16 cellular contexts compared by ENCODE assay signal in the genomic region with DNA sequence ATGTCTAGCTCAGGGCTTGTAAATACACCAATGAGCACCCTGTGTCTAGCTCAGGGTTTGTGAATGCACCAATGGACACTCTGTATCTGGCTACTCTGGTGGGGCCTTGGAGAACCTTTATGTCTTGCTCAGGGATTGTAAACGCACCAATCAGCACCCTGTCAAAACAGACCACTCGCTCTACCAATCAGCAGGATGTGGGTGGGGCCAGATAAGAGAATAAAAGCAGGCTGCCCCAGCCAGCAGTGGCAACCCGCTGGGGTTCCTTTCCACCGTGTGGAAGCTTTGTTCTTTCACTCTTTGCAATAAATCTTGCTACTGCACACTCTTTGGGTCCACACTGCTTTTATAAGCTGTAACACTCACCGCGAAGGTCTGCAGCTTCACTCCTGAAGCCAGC. TPM values are rescaled to one million over a fixed set of nuclear protein-coding genes. Genes with fewer than 3 reads are reported as not detected.
DNase-seq lines count a peak whose midpoint lies in the region; ATAC-seq and TF ChIP-seq lines count a peak whose summit lies in the region.
"Not testable (repeated sequence)": the region's sequence is repeated elsewhere in the genome, so short reads cannot be mapped to it uniquely, and the experiment has no call there.
"Had no signal": no experiment of that assay in that cellular context is flagged by ENCODE, and none has a peak within 500 bp of the region (broad histone marks: within the 10 kb centered on the region; RNA-seq: fewer than 3 reads in every experiment).

No MANE protein-coding gene starts in this region.

- not testable (repeated sequence) for TF ChIP-seq CTCF in nephron (IDR thresholded peaks at IDR 0.05; ENCODE audit: unreplicated experiment in 3 of 3); transverse colon (IDR thresholded peaks at IDR 0.05)

- POLR2A ChIA-PET in CD8-positive, alpha-beta memory T cell (lab: Charles Lee): interaction anchor here (0.6 to 4.0 kb wide), 4 partner anchors 10 to 237 kb away, joined by 4 to 46 read pairs (median 5); a partner anchor contains a TSS
- POLR2A ChIA-PET in activated CD4-positive, alpha-beta T cell treated with anti-CD3 and anti-CD28 coated beads, Interleukin-2, amount 10 ng/mL, durations not matched to agents 7 days and 5 days (lab: Charles Lee): interaction anchor here (0.6 to 1.4 kb wide), 2 partner anchors 9 to 370 kb away, joined by 3 to 11 read pairs; a partner anchor contains a TSS
- POLR2A ChIA-PET in activated naive CD8-positive, alpha-beta T cell treated with anti-CD3 and anti-CD28 coated beads, Interleukin-2, amount 10 ng/mL, durations not matched to agents 7 days and 5 days (lab: Charles Lee): interaction anchor here (1.3 to 3.9 kb wide), 3 partner anchors 11 to 239 kb away, joined by 4 to 103 read pairs (median 7); a partner anchor contains a TSS

- WGBS in transverse colon (ENCODE audit: low coverage in 1 of 2), 2 donors: 79 to 100% methylated on average over 3 to 6 of the region's 6 CpGs

- intact Hi-C loops in transverse colon (cut with DNase I; ENCODE audit: low total_unique reads): not testable (repeated sequence)

- H3K36me3 ChIP-seq in CD8-positive, alpha-beta memory T cell (ENCODE audit: insufficient read depth, low read length); transverse colon: not testable (repeated sequence)

- DNase-seq in CD8-positive, alpha-beta memory T cell: peak in 1 of 5 donors; percentile 48
- not testable (repeated sequence) for DNase-seq in activated CD4-positive, alpha-beta T cell treated with anti-CD3 and anti-CD28 coated beads, Interleukin-2, amount 10 ng/mL, durations not matched to agents 7 days and 5 days; activated naive CD8-positive, alpha-beta T cell treated with anti-CD3 and anti-CD28 coated beads, Interleukin-2, amount 10 ng/mL, durations not matched to agents 7 days and 5 days; transverse colon
- peak; percentile 63 to 68 for DNase-seq in activated T-cell treated with anti-CD3 and anti-CD28 coated beads, Interleukin-2, amount 50 U/mL, for 48 hours
- peak; percentile 46 to 56 (median 48) for DNase-seq in immature natural killer cell

- H3K27me3 ChIP-seq in CD8-positive, alpha-beta memory T cell (ENCODE audit: insufficient read depth, low read length, poor library complexity, severe bottlenecking); transverse colon: not testable (repeated sequence)

- H3K9me3 Mint-ChIP-seq in CD8-positive, alpha-beta memory T cell: peaks cover 0 to 12% (median 4%) of the 10 kb centered on the region in 5 donors
- peaks cover 47% of the 10 kb centered on the region for H3K9me3 Mint-ChIP-seq in activated CD4-positive, alpha-beta T cell treated with anti-CD3 and anti-CD28 coated beads, Interleukin-2, amount 10 ng/mL, durations not matched to agents 7 days and 5 days
- peaks cover 18% of the 10 kb centered on the region for H3K9me3 Mint-ChIP-seq in activated naive CD8-positive, alpha-beta T cell treated with anti-CD3 and anti-CD28 coated beads, Interleukin-2, amount 10 ng/mL, durations not matched to agents 7 days and 5 days
- H3K9me3 Mint-ChIP-seq in immature natural killer cell; nephron; stimulated activated memory B cell treated with anti-CD40 and anti-IgM and Interleukin-4, amounts not matched to agents 10 μg/mL and 1 μg/mL and 100 μg/mL, for 72 hours: not testable (repeated sequence)

- not testable (repeated sequence) for H3K9me3 ChIP-seq in CD8-positive, alpha-beta memory T cell (ENCODE audit: low read length); transverse colon

- peak overlapping the region; percentile 76 to 90 (median 86) for H3K4me3 Mint-ChIP-seq in CD8-positive, alpha-beta memory T cell
- peak overlapping the region; percentile 36 for H3K4me3 Mint-ChIP-seq in activated CD4-positive, alpha-beta T cell treated with anti-CD3 and anti-CD28 coated beads, Interleukin-2, amount 10 ng/mL, durations not matched to agents 7 days and 5 days
- peak overlapping the region; percentile 76 for H3K4me3 Mint-ChIP-seq in activated naive CD8-positive, alpha-beta T cell treated with anti-CD3 and anti-CD28 coated beads, Interleukin-2, amount 10 ng/mL, durations not matched to agents 7 days and 5 days
- H3K4me3 Mint-ChIP-seq in immature natural killer cell: peak overlapping the region; percentile 86 to 95 (median 89)
- not testable (repeated sequence) for H3K4me3 Mint-ChIP-seq in nephron
- H3K4me3 Mint-ChIP-seq in stimulated activated memory B cell treated with anti-CD40 and anti-IgM and Interleukin-4, amounts not matched to agents 10 μg/mL and 1 μg/mL and 100 μg/mL, for 72 hours: peak overlapping the region; percentile 74

- CTCF ChIA-PET in CD8-positive, alpha-beta memory T cell (lab: Charles Lee): interaction anchor here (1.3 to 4.1 kb wide), 4 partner anchors 10 to 33 kb away, joined by 5 to 48 read pairs (median 10); a partner anchor contains a TSS
- CTCF ChIA-PET in activated CD4-positive, alpha-beta T cell treated with anti-CD3 and anti-CD28 coated beads, Interleukin-2, amount 10 ng/mL, durations not matched to agents 7 days and 5 days (lab: Charles Lee): interaction anchor here (1.3 to 4.2 kb wide), 4 partner anchors 9 to 23 kb away, joined by 4 to 29 read pairs (median 4); a partner anchor contains a TSS

- H3K36me3 Mint-ChIP-seq in CD8-positive, alpha-beta memory T cell: peaks cover 0 to 16% (median 3%) of the 10 kb centered on the region in 3 donors
- H3K36me3 Mint-ChIP-seq in activated CD4-positive, alpha-beta T cell treated with anti-CD3 and anti-CD28 coated beads, Interleukin-2, amount 10 ng/mL, durations not matched to agents 7 days and 5 days (ENCODE audit: low read depth): peaks cover 53% of the 10 kb centered on the region
- peaks cover 32% of the 10 kb centered on the region for H3K36me3 Mint-ChIP-seq in activated naive CD8-positive, alpha-beta T cell treated with anti-CD3 and anti-CD28 coated beads, Interleukin-2, amount 10 ng/mL, durations not matched to agents 7 days and 5 days
- peaks cover 4 to 12% (median 6%) of the 10 kb centered on the region in 3 donors for H3K36me3 Mint-ChIP-seq in immature natural killer cell
- H3K36me3 Mint-ChIP-seq in nephron (ENCODE audit: low read depth): not testable (repeated sequence)
- H3K36me3 Mint-ChIP-seq in stimulated activated memory B cell treated with anti-CD40 and anti-IgM and Interleukin-4, amounts not matched to agents 10 μg/mL and 1 μg/mL and 100 μg/mL, for 72 hours: peaks cover 19% of the 10 kb centered on the region

- H3K27ac ChIP-seq in CD8-positive, alpha-beta memory T cell (ENCODE audit: low read depth, low read length): not testable (repeated sequence)
- peak overlapping the region in 3 of 4 donors; percentile 9 to 60 (median 27) for H3K27ac ChIP-seq in transverse colon

- H3K4me3 ChIP-seq in CD8-positive, alpha-beta memory T cell (ENCODE audit: low read length): peak overlapping the region; percentile 47
- H3K4me3 ChIP-seq in transverse colon: peak overlapping the region in 1 of 4 donors; percentile 15

- peaks cover 62 to 89% (median 87%) of the 10 kb centered on the region in 3 donors for H3K4me1 Mint-ChIP-seq in CD8-positive, alpha-beta memory T cell
- H3K4me1 Mint-ChIP-seq in activated CD4-positive, alpha-beta T cell treated with anti-CD3 and anti-CD28 coated beads, Interleukin-2, amount 10 ng/mL, durations not matched to agents 7 days and 5 days: peaks cover 75% of the 10 kb centered on the region
- peaks cover 47% of the 10 kb centered on the region for H3K4me1 Mint-ChIP-seq in activated naive CD8-positive, alpha-beta T cell treated with anti-CD3 and anti-CD28 coated beads, Interleukin-2, amount 10 ng/mL, durations not matched to agents 7 days and 5 days
- peaks cover 62 to 76% of the 10 kb centered on the region in 2 donors for H3K4me1 Mint-ChIP-seq in immature natural killer cell
- H3K4me1 Mint-ChIP-seq in nephron: not testable (repeated sequence)
- H3K4me1 Mint-ChIP-seq in stimulated activated memory B cell treated with anti-CD40 and anti-IgM and Interleukin-4, amounts not matched to agents 10 μg/mL and 1 μg/mL and 100 μg/mL, for 72 hours: peaks cover 36% of the 10 kb centered on the region

- H3K27me3 Mint-ChIP-seq in CD8-positive, alpha-beta memory T cell; nephron (ENCODE audit: low read depth): not testable (repeated sequence)
- H3K27me3 Mint-ChIP-seq in activated CD4-positive, alpha-beta T cell treated with anti-CD3 and anti-CD28 coated beads, Interleukin-2, amount 10 ng/mL, durations not matched to agents 7 days and 5 days: peaks cover 33% of the 10 kb centered on the region
- H3K27me3 Mint-ChIP-seq in activated naive CD8-positive, alpha-beta T cell treated with anti-CD3 and anti-CD28 coated beads, Interleukin-2, amount 10 ng/mL, durations not matched to agents 7 days and 5 days: peaks cover 20% of the 10 kb centered on the region
- peaks cover 3 to 19% (median 16%) of the 10 kb centered on the region in 3 donors for H3K27me3 Mint-ChIP-seq in immature natural killer cell (ENCODE audit: low read depth in 3 of 3)
- H3K27me3 Mint-ChIP-seq in stimulated activated memory B cell treated with anti-CD40 and anti-IgM and Interleukin-4, amounts not matched to agents 10 μg/mL and 1 μg/mL and 100 μg/mL, for 72 hours: peaks cover 27% of the 10 kb centered on the region

- peak; percentile 25 for TF ChIP-seq POLR2A in transverse colon (IDR thresholded peaks at IDR 0.05)

- in situ Hi-C loops in transverse colon (cut with MboI; ENCODE audit: low pct_ligation_motif_present in 1 of 4, low pct_unique_long_range_greater_than_20kb in 1 of 4, low sequenced_read_pairs in 3 of 4): not testable (repeated sequence)

- not testable (repeated sequence) for ATAC-seq in activated naive CD8-positive, alpha-beta T cell treated with anti-CD3 and anti-CD28 coated beads, Interleukin-2, amount 10 ng/mL, durations not matched to agents 7 days and 5 days (ENCODE audit: low read depth); stimulated activated memory B cell treated with anti-CD40 and anti-IgM and Interleukin-4, amounts not matched to agents 10 μg/mL and 1 μg/mL and 100 μg/mL, for 72 hours

- H3K27ac Mint-ChIP-seq in CD8-positive, alpha-beta memory T cell: peak overlapping the region; percentile 92 to 99 (median 96)
- H3K27ac Mint-ChIP-seq in activated CD4-positive, alpha-beta T cell treated with anti-CD3 and anti-CD28 coated beads, Interleukin-2, amount 10 ng/mL, durations not matched to agents 7 days and 5 days: peak overlapping the region; percentile 87
- H3K27ac Mint-ChIP-seq in activated naive CD8-positive, alpha-beta T cell treated with anti-CD3 and anti-CD28 coated beads, Interleukin-2, amount 10 ng/mL, durations not matched to agents 7 days and 5 days: peak overlapping the region; percentile 86
- peak overlapping the region; percentile 94 to 99 (median 96) for H3K27ac Mint-ChIP-seq in immature natural killer cell
- H3K27ac Mint-ChIP-seq in nephron: peak overlapping the region; percentile 18 to 53 (median 50)
- peak overlapping the region; percentile 87 for H3K27ac Mint-ChIP-seq in stimulated activated memory B cell treated with anti-CD40 and anti-IgM and Interleukin-4, amounts not matched to agents 10 μg/mL and 1 μg/mL and 100 μg/mL, for 72 hours

- TF ChIP-seq EP300 in transverse colon (IDR thresholded peaks at IDR 0.05; ENCODE audit: low read depth): not testable (repeated sequence)

- peaks cover 65% of the 10 kb centered on the region for H3K4me1 ChIP-seq in CD8-positive, alpha-beta memory T cell (ENCODE audit: insufficient read depth, low read length)
- peaks cover 0 to 17% (median 6%) of the 10 kb centered on the region in 4 donors for H3K4me1 ChIP-seq in transverse colon

RNA-seq across cellular contexts. Expression of a gene that starts 9.2 kb away (rescaled TPM):
- 1 to 10 TPM; 1.8 to 2.4 TPM for total RNA-seq in CD8-positive, alpha-beta memory T cell
- polyA plus RNA-seq in CD8-positive, alpha-beta memory T cell: 14.6 TPM
- total RNA-seq in activated CD4-positive, alpha-beta T cell treated with anti-CD3 and anti-CD28 coated beads, Interleukin-2, amount 10 ng/mL, durations not matched to agents 7 days and 5 days: 10 to 100 TPM; 28.3 to 31.4 TPM
- 10 to 100 TPM; 27.5 to 28.5 TPM for total RNA-seq in activated naive CD8-positive, alpha-beta T cell treated with anti-CD3 and anti-CD28 coated beads, Interleukin-2, amount 10 ng/mL, durations not matched to agents 7 days and 5 days
- 10 to 100 TPM; 29.0 to 43.5 (median 32.2) TPM for polyA plus RNA-seq in immature natural killer cell
- total RNA-seq in transverse colon: 1 to 10 TPM in 2 of 4 donors, not detected in 2; 1.6 to 4.4 TPM
- total RNA-seq: endothelial cell of umbilical vein, H4, mesothelial cell of epicardium, PC-9, right atrium auricular region, Right ventricle myocardium superior, urinary bladder had no signal
- polyA plus RNA-seq: endothelial cell of umbilical vein, neural cell had no signal

Comparison
In these comparisons a context has a peak if more than half of its experiments do, and no peak if none do; other contexts are left out.
1. RNA of a gene that starts 9.2 kb away (total RNA-seq): 28.3 to 31.4 TPM in activated CD4-positive, alpha-beta T cell treated with anti-CD3 and anti-CD28 coated beads, Interleukin-2, amount 10 ng/mL, durations not matched to agents 7 days and 5 days and 27.5 to 28.5 TPM in activated naive CD8-positive, alpha-beta T cell treated with anti-CD3 and anti-CD28 coated beads, Interleukin-2, amount 10 ng/mL, durations not matched to agents 7 days and 5 days; 1.8 to 2.4 TPM in CD8-positive, alpha-beta memory T cell and 1.6 to 4.4 TPM in transverse colon; every median in the first group is over 4 times any median in the second.
2. Peak in every context shown above with its lines, with median percentiles within 50 percentile points of each other: H3K27ac Mint-ChIP-seq.